Comparison of ENCODE assay signal across 1 cellular context in the genomic region with DNA sequence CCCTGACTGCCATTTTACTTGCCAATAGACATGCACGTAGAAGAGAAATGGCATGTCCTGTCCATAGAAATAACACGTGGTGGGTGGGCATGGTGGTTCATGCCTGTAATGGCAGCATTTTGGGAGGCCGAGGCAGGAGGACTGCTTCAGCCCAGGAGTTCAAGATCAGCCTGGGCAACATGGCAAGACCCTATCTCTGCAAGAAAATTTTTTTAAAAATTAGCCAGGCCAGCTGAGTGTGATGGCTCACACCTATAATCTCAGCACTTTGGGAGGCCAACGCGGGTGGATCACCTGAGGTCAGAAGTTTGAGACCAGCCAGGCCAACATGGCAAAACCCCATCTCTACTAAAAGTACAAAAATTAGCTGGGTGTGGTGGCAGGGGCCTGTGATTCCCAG. TPM values are rescaled to one million over a fixed set of nuclear protein-coding genes. Genes with fewer than 3 reads are reported as not detected.
"Had no signal": no experiment of that assay in that cellular context is flagged by ENCODE, and none has a peak within 500 bp of the region (broad histone marks: within the 10 kb centered on the region; RNA-seq: fewer than 3 reads in every experiment).

No MANE protein-coding gene starts in this region.

RNA-seq across cellular contexts. Expression of a gene that starts 33.2 kb away (rescaled TPM):
- total RNA-seq: naive thymus-derived CD8-positive, alpha-beta T cell had no signal
